ENCODE assay signal across 9 cellular contexts in the genomic region with DNA sequence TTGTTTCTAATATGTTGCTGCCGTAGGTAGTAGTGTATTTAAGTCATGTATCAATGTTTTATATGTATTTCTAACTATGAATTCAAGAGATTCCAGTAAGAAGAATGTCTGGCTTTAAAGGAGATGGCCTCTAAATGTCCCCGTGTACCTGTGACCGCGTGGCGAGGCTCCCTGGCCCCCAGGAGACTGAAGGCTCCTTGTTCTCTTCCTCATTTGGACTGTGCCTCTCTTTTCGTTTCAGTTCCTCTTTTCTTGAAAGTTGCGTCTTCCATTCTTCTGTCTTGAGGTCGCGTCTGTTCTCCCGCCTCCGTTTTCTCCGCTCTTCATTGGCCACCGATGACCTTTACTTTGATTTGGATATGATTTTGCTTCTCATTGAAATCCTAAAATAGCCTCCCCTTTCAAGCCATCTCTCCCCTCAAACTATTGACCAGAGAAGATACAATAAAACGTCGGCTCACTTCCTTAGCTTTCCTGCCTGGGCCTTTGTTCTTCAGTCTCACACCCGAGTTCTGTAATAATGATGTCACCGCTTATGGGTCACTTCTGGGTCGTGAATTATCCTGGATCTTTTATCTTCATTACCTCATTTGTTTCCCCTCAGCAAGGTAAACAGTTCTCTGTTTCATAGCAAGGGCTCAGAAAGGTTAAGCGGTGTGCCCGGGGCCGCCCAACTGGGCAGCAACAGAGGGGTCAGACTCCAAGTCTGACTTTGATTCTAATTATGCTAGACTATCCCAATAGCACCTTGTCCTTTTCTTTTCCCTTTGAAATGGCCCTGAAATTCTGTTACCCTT. TPM values are rescaled to one million over a fixed set of nuclear protein-coding genes. Genes with fewer than 3 reads are reported as not detected.
DNase-seq lines count a peak whose midpoint lies in the region; ATAC-seq and TF ChIP-seq lines count a peak whose summit lies in the region.
"Had no signal": no experiment of that assay in that cellular context is flagged by ENCODE, and none has a peak within 500 bp of the region (broad histone marks: within the 10 kb centered on the region; RNA-seq: fewer than 3 reads in every experiment).

No MANE protein-coding gene starts in this region.

- TF ChIP-seq RAD21 in IMR-90 (IDR thresholded peaks at IDR 0.05; ENCODE audit: low read length), result no peak

- H2BK20ac ChIP-seq in IMR-90 (ENCODE audit: low read depth, low read length), result no peak overlapping the region

- H3K27me3 Mint-ChIP-seq in immature natural killer cell (ENCODE audit: low read depth in 3 of 3), result peaks cover 0 to 6% (median 2%) of the 10 kb centered on the region in 3 donors
- H3K27me3 Mint-ChIP-seq: brain had no signal

- H2AK5ac ChIP-seq in IMR-90 (ENCODE audit: low read depth, low read length) (no peak overlapping the region), mesenchymal stem cell (ENCODE audit: low read length, severe bottlenecking) (no peak overlapping the region), mesendoderm (ENCODE audit: low read length) (no peak overlapping the region)

- H3K27ac Mint-ChIP-seq in immature natural killer cell, result peak overlapping the region in 4 of 6 donors; percentile 34 to 59 (median 38)

- H3K4me3 ChIP-seq in IMR-90 (ENCODE audit: insufficient read depth, low read depth, low read length) (no peak overlapping the region), mesenchymal stem cell (ENCODE audit: insufficient read depth in 1 of 2, low read depth in 1 of 2, low read length in 2 of 2) (no peak overlapping the region), mesendoderm (ENCODE audit: low read length) (no peak overlapping the region)

- no peaks in the 10 kb centered on the region for H3K79me2 ChIP-seq in mesendoderm (ENCODE audit: control insufficient read depth, insufficient read depth, low read length)

- H3K14ac ChIP-seq in IMR-90 (replicated peaks; ENCODE audit: low read depth, low read length), result no peak overlapping the region
- no peak overlapping the region for H3K14ac ChIP-seq in mesenchymal stem cell (ENCODE audit: low read length in 2 of 2)

- POLR2A ChIA-PET in IMR-90 (lab: Charles Lee; ENCODE audit: unreplicated experiment), result interaction anchor here (0.6 kb wide), 1 partner anchor 29 kb away, joined by 4 read pairs; no protein-coding TSS in a partner anchor

- TF ChIP-seq CTCF in IMR-90 (conservative IDR thresholded peaks at IDR 0.05; ENCODE audit: low read depth, low read length), result no peak

- H3K9me3 Mint-ChIP-seq in immature natural killer cell, result no peaks in the 10 kb centered on the region
- H3K9me3 Mint-ChIP-seq: brain had no signal

- H3K56ac ChIP-seq in IMR-90 (ENCODE audit: extremely low read depth, insufficient read depth, low read length) (no peak overlapping the region), mesendoderm (ENCODE audit: low read length) (no peak overlapping the region)

- H2BK15ac ChIP-seq in IMR-90 (ENCODE audit: low read depth, low read length), result no peak overlapping the region
- no peak overlapping the region for H2BK15ac ChIP-seq in mesenchymal stem cell (ENCODE audit: low read depth, poor library complexity, severe bottlenecking)
- H2BK15ac ChIP-seq in mesendoderm (replicated peaks; ENCODE audit: low read depth), result no peak overlapping the region

- in situ Hi-C loops in IMR-90 (cut with MboI; ENCODE audit: low sequenced_read_pairs), result no loop called here

- H3K4me1 Mint-ChIP-seq in immature natural killer cell, result no peaks in the 10 kb centered on the region
- H3K4me1 Mint-ChIP-seq: brain had no signal

- TSS peak; percentile 26 for BruUV-seq in IMR-90 (replicated peaks; lab: Mats Ljungman, UMichigan)

- H2BK5ac ChIP-seq in IMR-90 (ENCODE audit: low read depth, low read length, poor library complexity, severe bottlenecking), result no peak overlapping the region
- H2BK5ac ChIP-seq in mesenchymal stem cell (ENCODE audit: low read depth, low read length, poor library complexity, severe bottlenecking), result no peak overlapping the region
- no peak overlapping the region for H2BK5ac ChIP-seq in mesendoderm (ENCODE audit: low read length)

- WGBS in IMR-90 (ENCODE audit: extremely low coverage in 2 of 2, insufficient read length in 1 of 2), 2 experiments, result 83% methylated on average over 6 of the region's 21 CpGs; no CpG with 5 or more reads in 1 of the 2 experiments
- 94% methylated on average over 20 of the region's 21 CpGs for WGBS in mesenchymal stem cell
- WGBS in mesendoderm (ENCODE audit: extremely low coverage, insufficient coverage, low lambda C conversion rate), result no CpG with 5 or more reads among the region's 21 CpGs

- H3K4ac ChIP-seq in IMR-90 (ENCODE audit: low read depth, low read length) (no peak overlapping the region), mesenchymal stem cell (ENCODE audit: low read depth in 1 of 2, low read length in 2 of 2) (no peak overlapping the region), mesendoderm (ENCODE audit: low read depth, low read length) (no peak overlapping the region)

- DNase-seq in IMR-90 (no peak), immature natural killer cell (no peak), inferior parietal cortex (ENCODE audit: extremely low spot score) (no peak), NCI-H2196 (lab: John Stamatoyannopoulos, UW; ENCODE audit: unreplicated experiment) (no peak), mesenchymal stem cell (no peak), mesendoderm (no peak)

- dilution Hi-C loops in IMR-90 (cut with HindIII; ENCODE audit: low sequenced_read_pairs, unreplicated experiment), result no loop called here

- no peak overlapping the region for H3K4me3 Mint-ChIP-seq in immature natural killer cell
- H3K4me3 Mint-ChIP-seq: brain had no signal

- H3K9me3 ChIP-seq in IMR-90 (ENCODE audit: control insufficient read depth, insufficient read depth, low read length) (no peaks in the 10 kb centered on the region), mesenchymal stem cell (ENCODE audit: control insufficient read depth, low read length) (no peaks in the 10 kb centered on the region)

- no peak overlapping the region for H2BK12ac ChIP-seq in mesenchymal stem cell (ENCODE audit: low read length in 2 of 2)

- no peak overlapping the region for H3K23ac ChIP-seq in IMR-90 (ENCODE audit: low read depth, low read length)
- no peak overlapping the region for H3K23ac ChIP-seq in mesenchymal stem cell (ENCODE audit: low read length in 2 of 2)
- H3K23ac ChIP-seq in mesendoderm (ENCODE audit: low read length), result no peak overlapping the region

- H4K5ac ChIP-seq in IMR-90 (ENCODE audit: low read depth, low read length) (no peak overlapping the region), mesendoderm (ENCODE audit: low read length) (no peak overlapping the region)

- H3K9ac ChIP-seq in IMR-90 (ENCODE audit: low read depth, low read length), result no peak overlapping the region
- H3K9ac ChIP-seq in mesenchymal stem cell (ENCODE audit: low read length), result no peak overlapping the region
- no peak overlapping the region for H3K9ac ChIP-seq in mesendoderm (ENCODE audit: low read length)

- H4K91ac ChIP-seq in IMR-90 (ENCODE audit: insufficient read depth, low read depth, low read length), result no peak overlapping the region
- H4K91ac ChIP-seq in mesenchymal stem cell (ENCODE audit: low read length), result no peak overlapping the region

- H3K27me3 ChIP-seq in IMR-90 (ENCODE audit: control insufficient read depth, insufficient read depth, low read length) (no peaks in the 10 kb centered on the region), mesenchymal stem cell (ENCODE audit: control insufficient read depth in 1 of 2, insufficient read depth in 1 of 2, low read length in 2 of 2) (no peaks in the 10 kb centered on the region), mesendoderm (ENCODE audit: insufficient read depth, low read length, poor library complexity) (no peaks in the 10 kb centered on the region)

- H3K79me1 ChIP-seq in IMR-90 (ENCODE audit: low read depth in 1 of 2, low read length in 2 of 2) (peaks cover 10 to 20% of the 10 kb centered on the region in 2 experiments; a peak in 3 of 4 replicates), mesenchymal stem cell (replicated peaks; ENCODE audit: low read length, poor library complexity, severe bottlenecking) (peaks cover 24% of the 10 kb centered on the region), mesendoderm (ENCODE audit: low read length) (peaks cover 2% of the 10 kb centered on the region)

- H2AFZ ChIP-seq in IMR-90 (replicated peaks; ENCODE audit: low read length, poor library complexity), result no peak overlapping the region
- no peak overlapping the region for H2AFZ ChIP-seq in mesenchymal stem cell (ENCODE audit: low read depth, low read length)

- peaks cover 36 to 66% (median 36%) of the 10 kb centered on the region in 3 donors for H3K36me3 Mint-ChIP-seq in immature natural killer cell

- 0 out of 2 replicates have a peak, but pooled peaks cover 6% of the 10 kb centered on the region for H3K9me1 ChIP-seq in IMR-90 (ENCODE audit: insufficient read depth, low read length)

- H3K27ac ChIP-seq in IMR-90 (ENCODE audit: insufficient read depth, low read length) (no peak overlapping the region), mesenchymal stem cell (ENCODE audit: low read length, poor library complexity, severe bottlenecking) (no peak overlapping the region), mesendoderm (ENCODE audit: low read depth, low read length) (no peak overlapping the region)

- H4K20me1 ChIP-seq in IMR-90 (ENCODE audit: insufficient read depth, low read length), result peaks cover 13% of the 10 kb centered on the region

- TF ChIP-seq POLR2A in IMR-90 (IDR thresholded peaks at IDR 0.05; ENCODE audit: low read depth, low read length), result no peak

- H3K18ac ChIP-seq in IMR-90 (ENCODE audit: low read depth, low read length) (no peak overlapping the region), mesenchymal stem cell (ENCODE audit: low read depth in 1 of 2, low read length in 2 of 2) (no peak overlapping the region), mesendoderm (ENCODE audit: low read length) (no peak overlapping the region)

- H3K4me1 ChIP-seq in IMR-90 (ENCODE audit: control insufficient read depth, insufficient read depth, low read length), result no peaks in the 10 kb centered on the region
- H3K4me1 ChIP-seq in mesenchymal stem cell (ENCODE audit: control insufficient read depth, insufficient read depth, low read depth, low read length), result peaks cover 1% of the 10 kb centered on the region
- H3K4me1 ChIP-seq in mesendoderm (ENCODE audit: control insufficient read depth, low read depth, low read length), result no peaks in the 10 kb centered on the region

- H4K8ac ChIP-seq in IMR-90 (ENCODE audit: low read depth in 2 of 2, low read length in 2 of 2) (no peak overlapping the region), mesenchymal stem cell (ENCODE audit: low read length) (no peak overlapping the region), mesendoderm (ENCODE audit: low read depth, low read length) (no peak overlapping the region)

- CTCF ChIA-PET in IMR-90 (lab: Yijun Ruan, JAX), result no interaction called here

- intact Hi-C loops in IMR-90 (cut with micrococcal nuclease), result no loop called here

- H2BK120ac ChIP-seq in IMR-90 (ENCODE audit: low read depth, low read length) (no peak overlapping the region), mesenchymal stem cell (ENCODE audit: low read depth, low read length) (no peak overlapping the region), mesendoderm (ENCODE audit: low read depth, low read length) (no peak overlapping the region)

- no peak overlapping the region for H2AK9ac ChIP-seq in IMR-90 (replicated peaks; ENCODE audit: low read depth, low read length, poor library complexity)

- ATAC-seq in GM18498 (IDR thresholded peaks at IDR 0.05; ENCODE audit: unreplicated experiment) (peak; percentile 92), GM21526 (IDR thresholded peaks at IDR 0.05; ENCODE audit: low FRiP score, unreplicated experiment) (peak; percentile 85), IMR-90 (ENCODE audit: low read depth) (no peak)

- H3K36me3 ChIP-seq in IMR-90 (ENCODE audit: control insufficient read depth, insufficient read depth, low read length) (peaks cover 63% of the 10 kb centered on the region), mesenchymal stem cell (ENCODE audit: control insufficient read depth in 1 of 2, insufficient read depth in 2 of 2, low read depth in 1 of 2, low read length in 2 of 2) (peaks cover 72 to 96% of the 10 kb centered on the region in 2 experiments), mesendoderm (ENCODE audit: control insufficient read depth, insufficient read depth, low read length) (peaks cover 7% of the 10 kb centered on the region)

- H3K4me2 ChIP-seq in IMR-90 (ENCODE audit: low read depth, low read length) (no peak overlapping the region), mesenchymal stem cell (ENCODE audit: low read length, poor library complexity, severe bottlenecking) (no peak overlapping the region), mesendoderm (ENCODE audit: low read length) (no peak overlapping the region)

RNA-seq across cellular contexts. Expression of a gene that starts 28.7 kb away (rescaled TPM):
- 68.9 and 86.2 TPM in 2 replicates for total RNA-seq in IMR-90 (2012; rRNA removed)
- polyA plus RNA-seq in IMR-90 (2012; rRNA removed) (70.2 and 75.6 TPM in 2 replicates), immature natural killer cell (10 to 100 TPM; 69.7 to 99.5 (median 92.1) TPM)
- 62.7 and 71.0 TPM in 2 replicates for polyA plus RNA-seq in IMR-90 (2012; cell fraction: cytosol; rRNA removed)
- polyA plus RNA-seq in IMR-90 (2012; cell fraction: nucleus; rRNA removed; ENCODE audit: low replicate concordance), result 61.9 and 68.4 TPM in 2 replicates
- polyA plus RNA-seq in mesenchymal stem cell (2013, experiment 1 of 2), result 70.7 TPM
- polyA plus RNA-seq in mesenchymal stem cell (2013, experiment 2 of 2), result 69.6 TPM
- polyA plus RNA-seq in mesendoderm (2013, experiment 1 of 2), result 75.8 TPM
- 79.9 TPM for polyA plus RNA-seq in mesendoderm (2013, experiment 2 of 2)
